ENCODE assay signal across 22 cellular contexts in genomic region chr15:62786123-62786825, GRCh38.
DNase-seq lines count a peak whose midpoint lies in the region; ATAC-seq, FAIRE-seq and TF ChIP-seq lines count a peak whose summit lies in the region.
"Had no signal": no experiment of that assay in that cellular context is flagged by ENCODE, and none has a peak within 500 bp of the region (broad histone marks: within the 10 kb centered on the region; RNA-seq: fewer than 3 reads in every experiment).

No MANE protein-coding gene starts in this region.

- TF ChIP-seq EP300 in K562 (IDR thresholded peaks at IDR 0.05; ENCODE audit: low read length), result no peak

- H3K9me3 ChIP-seq in K562 (replicated peaks; ENCODE audit: control insufficient read depth, insufficient read depth, low read depth, low read length), result no peaks in the 10 kb centered on the region
- H3K9me3 ChIP-seq: BLaER1 had no signal

- H3K36me3 Mint-ChIP-seq in nephron progenitor cell (ENCODE audit: low read depth), result peaks cover 4% of the 10 kb centered on the region
- H3K36me3 Mint-ChIP-seq: CD4-positive, alpha-beta memory T cell had no signal

- ATAC-seq in K562 (no peak), GM18502 (IDR thresholded peaks at IDR 0.05; ENCODE audit: poor library complexity, unreplicated experiment) (no peak), GM18861 (IDR thresholded peaks at IDR 0.05; ENCODE audit: unreplicated experiment) (no peak), GM21786 (IDR thresholded peaks at IDR 0.05; ENCODE audit: unreplicated experiment) (no peak)
- ATAC-seq: PC-3 had no signal

- DNase-seq in K562 (ENCODE audit: extremely low read depth in 1 of 4, low spot score in 3 of 4) (no peak), fibroblast of peridontal ligament (ENCODE audit: extremely low read depth) (peak; percentile 62), nephron progenitor cell (no peak), activated gamma-delta T cell (lab: John Stamatoyannopoulos, UW) (no peak)
- DNase-seq: Calu3; CD4-positive, alpha-beta memory T cell; EL; KG1; NCI-H1694 treated with DMSO at 0.1 percent for 48 hours; NCI-H226; NCI-H524; PC-3; RPMI8226; SIG-M5 had no signal

- FAIRE-seq in G401.6 (lab: Jason Lieb, UNC) (peak; percentile 94), K562 (lab: Jason Lieb, UNC) (no peak)
- FAIRE-seq: A204.1, GM12891, GM18507 had no signal

- no peaks in the 10 kb centered on the region for H3K79me2 ChIP-seq in K562 (ENCODE audit: control insufficient read depth, insufficient read depth, low read length)

- H3K4me3 ChIP-seq in K562, result no peak overlapping the region
- H3K4me3 ChIP-seq: BLaER1 had no signal

- in situ Hi-C loops in K562 (cut with MboI), result no loop called here

- 16% methylated on average over 8 of the region's 8 CpGs for WGBS in K562 (ENCODE audit: insufficient coverage, low coverage, missing lambda C conversion rate)

- H3K9me1 ChIP-seq in K562 (ENCODE audit: control insufficient read depth, insufficient read depth, low read length), result no peaks in the 10 kb centered on the region

- peaks cover 3% of the 10 kb centered on the region for H3K27me3 Mint-ChIP-seq in nephron progenitor cell (ENCODE audit: low read depth, poor library complexity)

- TF ChIP-seq RAD21 in K562 (CRISPR knock-in tag; conservative IDR thresholded peaks at IDR 0.05 in 1 of 2, IDR thresholded peaks at IDR 0.05 in 1 of 2), result no peak

- no peak for TF ChIP-seq CTCF in K562 (IDR thresholded peaks at IDR 0.05 in 2 of 3, conservative IDR thresholded peaks at IDR 0.05 in 1 of 3; ENCODE audit: insufficient read depth in 2 of 3, low read depth in 1 of 3, low read length in 3 of 3)
- no peak for TF ChIP-seq CTCF in nephron progenitor cell (IDR thresholded peaks at IDR 0.05)

- BruUV-seq in K562 (replicated peaks; lab: Mats Ljungman, UMichigan), result no TSS peak

- no peaks in the 10 kb centered on the region for H3K36me3 ChIP-seq in K562 (ENCODE audit: control insufficient read depth, insufficient read depth, low read length)
- H3K36me3 ChIP-seq: BLaER1 had no signal

- no peaks in the 10 kb centered on the region for H3K9me3 Mint-ChIP-seq in nephron progenitor cell
- H3K9me3 Mint-ChIP-seq: CD4-positive, alpha-beta memory T cell had no signal

- no peak for TF ChIP-seq POLR2A in K562 (conservative IDR thresholded peaks at IDR 0.05)

- CTCF ChIA-PET in K562 (lab: Yijun Ruan, JAX; ENCODE audit: low intra/inter-chr PET ratio), result no interaction called here

- no peak overlapping the region for H2AFZ ChIP-seq in K562 (ENCODE audit: low read depth, low read length)

- POLR2A ChIA-PET in K562 (lab: Yijun Ruan, JAX), result interaction anchor here (0.6 kb wide), 1 partner anchor 371 kb away, joined by 3 read pairs; the partner anchor contains the start of gene RPS27L

- peaks cover 9 to 35% of the 10 kb centered on the region in 2 experiments; a peak in 4 of 5 replicates for H3K27me3 ChIP-seq in K562 (ENCODE audit: control insufficient read depth in 2 of 2, insufficient read depth in 2 of 2, low read length in 2 of 2)
- H3K27me3 ChIP-seq: BLaER1 had no signal

- H3K9ac ChIP-seq in K562 (ENCODE audit: insufficient read depth in 1 of 2, low read depth in 2 of 2, low read length in 2 of 2), result no peak overlapping the region
- H3K9ac ChIP-seq: BLaER1 had no signal

- H3K4me1 Mint-ChIP-seq in nephron progenitor cell, result peaks cover 37% of the 10 kb centered on the region
- H3K4me1 Mint-ChIP-seq: CD4-positive, alpha-beta memory T cell had no signal

- H3K4me1 ChIP-seq in K562 (replicated peaks in 1 of 2; ENCODE audit: control insufficient read depth in 2 of 2, insufficient read depth in 2 of 2, low read length in 2 of 2), result no peaks in the 10 kb centered on the region

- intact Hi-C loops in K562 (cut with micrococcal nuclease), result no loop called here

- no peaks in the 10 kb centered on the region for H4K20me1 ChIP-seq in K562 (replicated peaks; ENCODE audit: control insufficient read depth, insufficient read depth, low read length)
- H4K20me1 ChIP-seq: BLaER1 had no signal

- peak overlapping the region; percentile 72 for H3K27ac Mint-ChIP-seq in nephron progenitor cell
- H3K27ac Mint-ChIP-seq: CD4-positive, alpha-beta memory T cell had no signal

- H3K27ac ChIP-seq in K562 (ENCODE audit: extremely low read depth, low read depth, low read length), result no peak overlapping the region
- H3K27ac ChIP-seq: BLaER1 had no signal

- H3K4me3 Mint-ChIP-seq in nephron progenitor cell, result no peak overlapping the region

- H3K4me2 ChIP-seq in K562 (ENCODE audit: insufficient read depth, low read length), result no peak overlapping the region
- H3K4me2 ChIP-seq: BLaER1 had no signal

TF ChIP-seq in K562, 482 proteins besides CTCF, POLR2A, EP300 and RAD21:
- TF ChIP-seq HDAC8 (tag; IDR thresholded peaks at IDR 0.05), result no peak
- TF ChIP-seq RBM34 (IDR thresholded peaks at IDR 0.05; ENCODE audit: borderline replicate concordance, insufficient read depth, low read length), result no peak
- peak; percentile 26; the same call in 1 of the 2 replicates for TF ChIP-seq MAFF (IDR thresholded peaks at IDR 0.05; ENCODE audit: low read length)
- TF ChIP-seq ZNF316 (IDR thresholded peaks at IDR 0.05), result peak; percentile 51
- TF ChIP-seq MCM7 (IDR thresholded peaks at IDR 0.05), result no peak
- TF ChIP-seq MAFK (IDR thresholded peaks at IDR 0.05; ENCODE audit: low read length), result peak; percentile 40; the same call in 1 of the 2 replicates
- TF ChIP-seq KAT8 (IDR thresholded peaks at IDR 0.05; ENCODE audit: low read depth), result no peak
- no peak for TF ChIP-seq ZNF766 (CRISPR knock-in tag; conservative IDR thresholded peaks at IDR 0.05)
- no peak for TF ChIP-seq EZH2 (IDR thresholded peaks at IDR 0.05; ENCODE audit: borderline replicate concordance, low read depth, low read length)
- no peak for TF ChIP-seq RHOXF2B (CRISPR knock-in tag; conservative IDR thresholded peaks at IDR 0.05)
- TF ChIP-seq MIER1 (IDR thresholded peaks at IDR 0.05; ENCODE audit: low read depth), result no peak
- TF ChIP-seq MAFG (tag; conservative IDR thresholded peaks at IDR 0.05), result 0 out of 2 replicates have a peak, but pooled peaks have one; percentile 23
- TF ChIP-seq BACH1 (tag; IDR thresholded peaks at IDR 0.05), result no peak
- no peak for TF ChIP-seq ZNF589 (CRISPR knock-in tag; IDR thresholded peaks at IDR 0.05; ENCODE audit: low read depth)
TF ChIP-seq in K562: peak in this region for 4.
